Comparison of ENCODE assay signal across 1 cellular context in genomic region chr1:59394706-59395417, GRCh38.
TF ChIP-seq lines count a peak whose summit lies in the region.

No MANE protein-coding gene starts in this region.

TF ChIP-seq in GM23338, 12 proteins besides CTCF, POLR2A, EP300 and RAD21 (continued from another document):
- TF ChIP-seq ZNF462 (CRISPR knock-in tag; IDR thresholded peaks at IDR 0.05) (no peak), NANOG (IDR thresholded peaks at IDR 0.05; ENCODE audit: borderline replicate concordance) (no peak), ZNF331 (CRISPR knock-in tag; IDR thresholded peaks at IDR 0.05; ENCODE audit: low read depth) (no peak), EZH2 (IDR thresholded peaks at IDR 0.05; ENCODE audit: low read depth, unreplicated experiment) (no peak), POLR2AphosphoS5 (IDR thresholded peaks at IDR 0.05; ENCODE audit: low read depth) (no peak), STAT1 (IDR thresholded peaks at IDR 0.05; ENCODE audit: unreplicated experiment) (no peak)
TF ChIP-seq in GM23338: peak in this region for 0.
